In genomic region chr7:16398211-16399017, GRCh38 we compare ENCODE assay signal across 15 cellular contexts.
"Had no signal": no experiment of that assay in that cellular context is flagged by ENCODE, and none has a peak within 500 bp of the region (broad histone marks: within the 10 kb centered on the region; RNA-seq: fewer than 3 reads in every experiment).

No MANE protein-coding gene starts in this region.

- H3K27ac ChIP-seq: breast epithelium, heart right ventricle, neutrophil, tibial nerve had no signal

- H3K4me3 ChIP-seq: breast epithelium, heart right ventricle, tibial nerve had no signal

- H3K4me1 Mint-ChIP-seq: activated B cell treated with CpG ODN at 0.5 μM for 24 hours; activated naive CD4-positive, alpha-beta T cell treated with anti-CD3 and anti-CD28 coated beads, Interleukin-2, amount 50 U/mL, for 24 hours had no signal

- DNase-seq: activated B cell treated with CpG ODN at 0.5 μM for 24 hours; activated CD4-positive, alpha-beta T cell treated with anti-CD3 and anti-CD28 coated beads, Interleukin-2, amount 50 U/mL, for 1 hour; activated T-cell treated with anti-CD3 and anti-CD28 coated beads for 4 hours; anterior cingulate cortex; heart right ventricle; midbrain; posterior cingulate gyrus; small intestine had no signal

- H3K27ac Mint-ChIP-seq: activated B cell treated with CpG ODN at 0.5 μM for 24 hours; activated naive CD4-positive, alpha-beta T cell treated with anti-CD3 and anti-CD28 coated beads, Interleukin-2, amount 50 U/mL, for 24 hours; activated T-helper 2 cell treated with anti-CD3 and anti-CD28 coated beads, Interferon-gamma antibody, Interleukin-2, Interleukin-4, amounts not matched to agents 10 μg/mL and 5 μg/mL and 100 μg/mL, durations not matched to agents 14 hours and 24 hours and 36 hours had no signal

- H3K4me3 Mint-ChIP-seq: activated B cell treated with CpG ODN at 0.5 μM for 24 hours; activated naive CD4-positive, alpha-beta T cell treated with anti-CD3 and anti-CD28 coated beads, Interleukin-2, amount 50 U/mL, for 24 hours had no signal

- H3K27me3 ChIP-seq: breast epithelium, neutrophil, tibial nerve had no signal

- H3K27me3 Mint-ChIP-seq: activated B cell treated with CpG ODN at 0.5 μM for 24 hours; activated naive CD4-positive, alpha-beta T cell treated with anti-CD3 and anti-CD28 coated beads, Interleukin-2, amount 50 U/mL, for 24 hours had no signal

- H3K4me1 ChIP-seq: breast epithelium, heart right ventricle, tibial nerve had no signal

- FAIRE-seq: endometrium, frontal cortex, small intestine had no signal

- H3K36me3 ChIP-seq: breast epithelium, neutrophil had no signal
